34 cellular contexts compared by ENCODE assay signal in genomic region chrX:154824638-154825037, GRCh38. TPM values are rescaled to one million over a fixed set of nuclear protein-coding genes. Genes with fewer than 3 reads are reported as not detected.
"Had no signal": no experiment of that assay in that cellular context is flagged by ENCODE, and none has a peak within 500 bp of the region (broad histone marks: within the 10 kb centered on the region; RNA-seq: fewer than 3 reads in every experiment).

No MANE protein-coding gene starts in this region.

- DNase-seq: activated B cell treated with CpG ODN at 0.5 μM for 24 hours; activated CD4-positive, alpha-beta memory T cell treated with anti-CD3 and anti-CD28 coated beads for 36 hours; activated CD4-positive, alpha-beta T cell treated with anti-CD3 and anti-CD28 coated beads for 4 hours; activated CD4-positive, alpha-beta T cell treated with anti-CD3 and anti-CD28 coated beads, Interleukin-2, amount 50 U/mL, for 1 hour; activated CD4-positive, CD25-positive, alpha-beta regulatory T cell treated with anti-CD3 and anti-CD28 coated beads, Interleukin-2, amount 50 U/mL, for 72 hours; activated CD8-positive, alpha-beta memory T cell treated with anti-CD3 and anti-CD28 coated beads, Interleukin-2, amount 50 U/mL, for 4 hours; activated gamma-delta T cell treated with Interleukin-2 at 50 U/mL for 16 hours; activated naive CD4-positive, alpha-beta T cell treated with anti-CD3 and anti-CD28 coated beads for 36 hours; activated T-cell treated with anti-CD3 and anti-CD28 coated beads for 4 hours; activated T-cell treated with anti-CD3 and anti-CD28 coated beads, Interleukin-2, amount 50 U/mL, for 4 hours; adrenal gland; NCI-H1105; NCI-H1436; NCI-H1694; NCI-H1930; NCI-H2081 treated with DMSO at 0.1 percent for 48 hours; NCI-H226; NCI-H446 treated with DMSO at 0.1 percent for 48 hours; NCI-H524; Right ventricle myocardium superior; SW 1271; T-helper 1 cell; T-helper 2 cell; T-helper 9 cell had no signal

- H3K4me1 ChIP-seq: adrenal gland had no signal

- H3K27me3 Mint-ChIP-seq: activated B cell treated with CpG ODN at 0.5 μM for 24 hours; activated CD4-positive, alpha-beta memory T cell treated with anti-CD3 and anti-CD28 coated beads for 36 hours; central memory CD8-positive, alpha-beta T cell had no signal

- H3K27ac ChIP-seq: adrenal gland, cardiac muscle cell, VCaP had no signal

- H3K9me3 ChIP-seq: adrenal gland had no signal

- H3K36me3 Mint-ChIP-seq: activated CD4-positive, alpha-beta memory T cell treated with anti-CD3 and anti-CD28 coated beads for 36 hours; activated naive CD4-positive, alpha-beta T cell treated with anti-CD3 and anti-CD28 coated beads, Interleukin-2, amount 50 U/mL, for 72 hours; brain had no signal

- H3K27ac Mint-ChIP-seq: activated B cell treated with CpG ODN at 0.5 μM for 24 hours; activated CD4-positive, alpha-beta memory T cell treated with anti-CD3 and anti-CD28 coated beads for 36 hours; activated naive CD4-positive, alpha-beta T cell treated with anti-CD3 and anti-CD28 coated beads for 36 hours; activated naive CD4-positive, alpha-beta T cell treated with anti-CD3 and anti-CD28 coated beads, Interleukin-2, amount 50 U/mL, for 72 hours; activated T-helper 1 cell treated with anti-CD3 and anti-CD28 coated beads, Interleukin-12 subunit alpha, Interleukin-12 subunit beta, Interleukin-2, Interleukin-4 antibody, amounts not matched to agents 30 ng/mL and 10 ng/mL and 1 ng/mL, durations not matched to agents 14 hours and 24 hours and 36 hours; brain had no signal

- H3K4me1 Mint-ChIP-seq: brain had no signal

- H3K9me3 Mint-ChIP-seq: activated B cell treated with CpG ODN at 0.5 μM for 24 hours; activated CD4-positive, alpha-beta memory T cell treated with anti-CD3 and anti-CD28 coated beads for 36 hours; activated naive CD4-positive, alpha-beta T cell treated with anti-CD3 and anti-CD28 coated beads for 36 hours; activated naive CD4-positive, alpha-beta T cell treated with anti-CD3 and anti-CD28 coated beads, Interleukin-2, amount 50 U/mL, for 72 hours; activated T-cell treated with anti-CD3 and anti-CD28 coated beads, Interleukin-2, amount 50 U/mL, for 4 hours; activated T-helper 1 cell treated with anti-CD3 and anti-CD28 coated beads, Interleukin-12 subunit alpha, Interleukin-12 subunit beta, Interleukin-2, Interleukin-4 antibody, amounts not matched to agents 30 ng/mL and 10 ng/mL and 1 ng/mL, durations not matched to agents 14 hours and 24 hours and 36 hours; central memory CD8-positive, alpha-beta T cell had no signal

- H3K27me3 ChIP-seq: adrenal gland, cardiac muscle cell had no signal

- H3K4me3 ChIP-seq: adrenal gland, cardiac muscle cell had no signal

- ATAC-seq: activated naive CD4-positive, alpha-beta T cell treated with anti-CD3 and anti-CD28 coated beads, Interleukin-2, amount 50 U/mL, for 72 hours; activated T-cell treated with anti-CD3 and anti-CD28 coated beads, Interleukin-2, amount 50 U/mL, for 4 hours; Panc1 had no signal

- H3K36me3 ChIP-seq: adrenal gland, cardiac muscle cell had no signal

- H3K4me3 Mint-ChIP-seq: activated B cell treated with CpG ODN at 0.5 μM for 24 hours; activated CD4-positive, alpha-beta memory T cell treated with anti-CD3 and anti-CD28 coated beads for 36 hours; activated naive CD4-positive, alpha-beta T cell treated with anti-CD3 and anti-CD28 coated beads for 36 hours; activated T-cell treated with anti-CD3 and anti-CD28 coated beads, Interleukin-2, amount 50 U/mL, for 4 hours; activated T-helper 1 cell treated with anti-CD3 and anti-CD28 coated beads, Interleukin-12 subunit alpha, Interleukin-12 subunit beta, Interleukin-2, Interleukin-4 antibody, amounts not matched to agents 30 ng/mL and 10 ng/mL and 1 ng/mL, durations not matched to agents 14 hours and 24 hours and 36 hours; brain; central memory CD8-positive, alpha-beta T cell had no signal

RNA-seq across cellular contexts. Expression of gene SMIM9, which starts 9.8 kb away (rescaled TPM):
- total RNA-seq: activated B cell treated with CpG ODN at 0.5 μM for 24 hours; activated CD4-positive, alpha-beta memory T cell treated with anti-CD3 and anti-CD28 coated beads for 36 hours; activated naive CD4-positive, alpha-beta T cell treated with anti-CD3 and anti-CD28 coated beads for 36 hours; activated naive CD4-positive, alpha-beta T cell treated with anti-CD3 and anti-CD28 coated beads, Interleukin-2, amount 50 U/mL, for 72 hours; activated T-cell treated with anti-CD3 and anti-CD28 coated beads, Interleukin-2, amount 50 U/mL, for 4 hours; activated T-helper 1 cell treated with anti-CD3 and anti-CD28 coated beads, Interleukin-12 subunit alpha, Interleukin-12 subunit beta, Interleukin-2, Interleukin-4 antibody, amounts not matched to agents 30 ng/mL and 10 ng/mL and 1 ng/mL, durations not matched to agents 14 hours and 24 hours and 36 hours; adrenal gland; cardiac muscle cell; chondrocyte; M059J; Right ventricle myocardium superior; RPMI7951 had no signal
